9 cellular contexts compared by ENCODE assay signal in genomic region chr3:141410408-141410807, GRCh38. TPM values are rescaled to one million over a fixed set of nuclear protein-coding genes. Genes with fewer than 3 reads are reported as not detected.
DNase-seq lines count a peak whose midpoint lies in the region; ATAC-seq and TF ChIP-seq lines count a peak whose summit lies in the region.
"Had no signal": no experiment of that assay in that cellular context is flagged by ENCODE, and none has a peak within 500 bp of the region (broad histone marks: within the 10 kb centered on the region; RNA-seq: fewer than 3 reads in every experiment).

No MANE protein-coding gene starts in this region.

- H3K4me3 ChIP-seq in aorta (ENCODE audit: low read length in 2 of 2) = no peak overlapping the region

- H3K4me1 ChIP-seq in aorta (ENCODE audit: control insufficient read depth in 1 of 2, insufficient read depth in 2 of 2, low read length in 2 of 2) = peaks cover 4% of the 10 kb centered on the region in 2 donors

- H3K9me3 Mint-ChIP-seq in activated naive CD4-positive, alpha-beta T cell treated with anti-CD3 and anti-CD28 coated beads for 36 hours = no peaks in the 10 kb centered on the region
- H3K9me3 Mint-ChIP-seq in MCF 10A (ENCODE audit: unreplicated experiment) = no peaks in the 10 kb centered on the region

- POLR2A ChIA-PET in MCF 10A (lab: Yijun Ruan, JAX) = interaction anchor here (0.7 to 14.3 kb wide), 11 partner anchors 7 to 101 kb away, joined by 3 to 349 read pairs (median 5); partner anchors contain the start of gene ZBTB38
- POLR2A ChIA-PET in GM10248 (lab: Yijun Ruan, JAX) = interaction anchor here (1.0 kb wide), 1 partner anchor 9 kb away, joined by 4 read pairs; no protein-coding TSS in a partner anchor

- no peaks in the 10 kb centered on the region for H3K27me3 ChIP-seq in aorta (ENCODE audit: control insufficient read depth in 1 of 2, insufficient read depth in 2 of 2, low read length in 1 of 2)

- peak overlapping the region; percentile 49 to 97 for H3K27ac ChIP-seq in aorta (ENCODE audit: low read depth in 1 of 2, low read length in 2 of 2)

- H3K4me3 Mint-ChIP-seq in activated naive CD4-positive, alpha-beta T cell treated with anti-CD3 and anti-CD28 coated beads for 36 hours = no peak overlapping the region
- H3K4me3 Mint-ChIP-seq in MCF 10A (ENCODE audit: unreplicated experiment) = peak overlapping the region; percentile 19

- H3K36me3 Mint-ChIP-seq in activated naive CD4-positive, alpha-beta T cell treated with anti-CD3 and anti-CD28 coated beads for 36 hours (ENCODE audit: low read depth) = peaks cover 4% of the 10 kb centered on the region
- H3K36me3 Mint-ChIP-seq in MCF 10A (ENCODE audit: insufficient read depth, unreplicated experiment) = peaks cover 87% of the 10 kb centered on the region

- H3K4me1 Mint-ChIP-seq in activated naive CD4-positive, alpha-beta T cell treated with anti-CD3 and anti-CD28 coated beads for 36 hours (ENCODE audit: low read depth) = peaks cover 76% of the 10 kb centered on the region
- peaks cover 65% of the 10 kb centered on the region for H3K4me1 Mint-ChIP-seq in MCF 10A (ENCODE audit: insufficient read depth, unreplicated experiment)

- DNase-seq in activated naive CD4-positive, alpha-beta T cell treated with anti-CD3 and anti-CD28 coated beads for 36 hours = no peak
- DNase-seq in activated naive CD4-positive, alpha-beta T cell (lab: John Stamatoyannopoulos, UW) = no peak
- peak; percentile 72 for DNase-seq in MCF 10A (ENCODE audit: unreplicated experiment)
- peak; percentile 89 to 92 for DNase-seq in lung microvascular endothelial cell (ENCODE audit: low read depth in 2 of 2)
- no peak for DNase-seq in aorta
- DNase-seq in GM10248 (ENCODE audit: extremely low spot score) = no peak
- no peak for DNase-seq in effector CD4-positive, alpha-beta T cell
- DNase-seq: DMS79 had no signal

- 3 to 4% methylated on average over 3 of the region's 3 CpGs for WGBS in aorta, 2 donors

- ATAC-seq in aorta (ENCODE audit: low FRiP score) (no peak), GM19035 (IDR thresholded peaks at IDR 0.05; ENCODE audit: unreplicated experiment) (no peak)

- intact Hi-C loops in activated naive CD4-positive, alpha-beta T cell treated with anti-CD3 and anti-CD28 coated beads for 36 hours (cut with micrococcal nuclease) = no loop called here
- intact Hi-C loops in MCF 10A (cut with micrococcal nuclease) (no loop called here), aorta (cut with DNase I) (loop anchor here in 1 of 2 donors (5.0 kb wide), 1 partner anchor 48 kb away; no protein-coding TSS in a partner anchor)

- H3K27ac Mint-ChIP-seq in activated naive CD4-positive, alpha-beta T cell treated with anti-CD3 and anti-CD28 coated beads for 36 hours = peak overlapping the region; percentile 73
- peak overlapping the region; percentile 95 for H3K27ac Mint-ChIP-seq in MCF 10A (ENCODE audit: low read depth, unreplicated experiment)

- no TSS peak for BruUV-seq in MCF 10A (replicated peaks; lab: Mats Ljungman, UMichigan)

- no peaks in the 10 kb centered on the region for H3K9me3 ChIP-seq in aorta (ENCODE audit: control insufficient read depth, low read length)

- CTCF ChIA-PET in activated naive CD4-positive, alpha-beta T cell treated with anti-CD3 and anti-CD28 coated beads for 36 hours (lab: Charles Lee) = interaction anchor here (0.7 to 1.8 kb wide), 3 partner anchors 26 to 50 kb away, joined by 3 to 4 read pairs (median 4); no protein-coding TSS in a partner anchor
- CTCF ChIA-PET in MCF 10A (lab: Yijun Ruan, JAX) (interaction anchor here (1.2 to 1.6 kb wide), 4 partner anchors 8 to 45 kb away, joined by 3 to 6 read pairs (median 5); no protein-coding TSS in a partner anchor), GM10248 (lab: Yijun Ruan, JAX) (interaction anchor here (0.9 to 3.1 kb wide), 14 partner anchors 13 to 108 kb away, joined by 3 to 19 read pairs (median 4); no protein-coding TSS in a partner anchor)

- peaks cover 2 to 6% of the 10 kb centered on the region in 2 donors for H3K36me3 ChIP-seq in aorta (ENCODE audit: control insufficient read depth in 1 of 2, insufficient read depth in 2 of 2, low read length in 1 of 2)

- TF ChIP-seq CTCF in MCF 10A (IDR thresholded peaks at IDR 0.05; ENCODE audit: unreplicated experiment) (no peak), GM10248 (IDR thresholded peaks at IDR 0.05; ENCODE audit: control extremely low read depth, extremely low read depth, low read depth, missing control alignments) (no peak)

- H3K27me3 Mint-ChIP-seq in activated naive CD4-positive, alpha-beta T cell treated with anti-CD3 and anti-CD28 coated beads for 36 hours (ENCODE audit: low read depth) = no peaks in the 10 kb centered on the region
- H3K27me3 Mint-ChIP-seq in MCF 10A (ENCODE audit: insufficient read depth, unreplicated experiment) = no peaks in the 10 kb centered on the region

RNA-seq across cellular contexts. Expression of gene ZBTB38, which starts 42.1 kb away (rescaled TPM):
- total RNA-seq in activated naive CD4-positive, alpha-beta T cell treated with anti-CD3 and anti-CD28 coated beads for 36 hours = 10 to 100 TPM; 16.3 to 18.6 TPM
- 168 and 186 TPM in 2 replicates for total RNA-seq in MCF 10A (2022)
- total RNA-seq in lung microvascular endothelial cell = 66.9 and 77.6 TPM in 2 replicates
- total RNA-seq in aorta = 100 to 1,000 TPM; 132 to 139 TPM
- polyA plus RNA-seq in aorta = 10 to 100 TPM; 21.2 to 35.8 TPM

Comparison
In these comparisons a context has a peak if more than half of its experiments do, and no peak if none do; other contexts are left out.
1. DNase-seq: peak in MCF 10A (single experiment) and lung microvascular endothelial cell (2 of 2); none in activated naive CD4-positive, alpha-beta T cell treated with anti-CD3 and anti-CD28 coated beads for 36 hours (single experiment), activated naive CD4-positive, alpha-beta T cell (0 of 4), aorta (0 of 2), GM10248 (single experiment) and effector CD4-positive, alpha-beta T cell (single experiment).